In genomic region chr13:78657699-78658629, GRCh38 we compare ENCODE assay signal across 8 cellular contexts. TPM values are rescaled to one million over a fixed set of nuclear protein-coding genes. Genes with fewer than 3 reads are reported as not detected.
DNase-seq lines count a peak whose midpoint lies in the region; ATAC-seq and FAIRE-seq lines count a peak whose summit lies in the region.

No MANE protein-coding gene starts in this region.

- H3K27ac ChIP-seq in ACC112 (ENCODE audit: low read depth, low read length) (peak overlapping the region; percentile 69; the same call in 1 of the 2 replicates), esophagus (ENCODE audit: low read depth in 2 of 2, low read length in 1 of 2) (peak overlapping the region in 1 of 2 donors; percentile 67)

- H3K79me2 ChIP-seq in ACC112 (ENCODE audit: control insufficient read depth, insufficient read depth, low read length, unreplicated experiment): peaks cover 55% of the 10 kb centered on the region

- H2AFZ ChIP-seq in ACC112 (ENCODE audit: low read length, unreplicated experiment) (peak overlapping the region; percentile 92), neuron (ENCODE audit: low read depth, low read length) (peak overlapping the region; percentile 65)

- DNase-seq in GM18507 (ENCODE audit: extremely low spot score, insufficient read length, low read depth) (no peak), SK-N-DZ (ENCODE audit: low spot score) (peak; percentile 3), NCI-H128 (lab: John Stamatoyannopoulos, UW; ENCODE audit: unreplicated experiment) (no peak), SKM-1 treated with dmso at 0.1 percent for 144 hours (lab: John Stamatoyannopoulos, UW; ENCODE audit: unreplicated experiment) (no peak)

- H3K4me1 ChIP-seq in ACC112 (ENCODE audit: control insufficient read depth, insufficient read depth, low read length, unreplicated experiment) (peaks cover 8% of the 10 kb centered on the region), esophagus (ENCODE audit: control insufficient read depth in 2 of 2, insufficient read depth in 2 of 2, low read length in 1 of 2) (peaks cover 0 to 2% of the 10 kb centered on the region in 2 donors), neuron (ENCODE audit: insufficient read depth, low read length) (peaks cover 11% of the 10 kb centered on the region)

- no peaks in the 10 kb centered on the region for H3K36me3 ChIP-seq in ACC112 (ENCODE audit: insufficient read depth, low read length)
- no peaks in the 10 kb centered on the region for H3K36me3 ChIP-seq in esophagus (ENCODE audit: control insufficient read depth in 2 of 2, insufficient read depth in 2 of 2, low read length in 1 of 2)
- H3K36me3 ChIP-seq in neuron (ENCODE audit: insufficient read depth, low read length): peaks cover 3% of the 10 kb centered on the region

- FAIRE-seq in GM18507 (lab: Jason Lieb, UNC): peak; percentile 59

- H3K4me3 ChIP-seq in ACC112 (ENCODE audit: low read depth, low read length) (peak overlapping the region; percentile 98), esophagus (ENCODE audit: low read depth in 1 of 2, low read length in 2 of 2) (peak overlapping the region; percentile 91 to 95), neuron (ENCODE audit: low read length) (peak overlapping the region; percentile 64)

- no peaks in the 10 kb centered on the region for H3K9me3 ChIP-seq in esophagus (ENCODE audit: control insufficient read depth in 2 of 2, insufficient read depth in 1 of 2, low read depth in 1 of 2, low read length in 1 of 2)
- no peaks in the 10 kb centered on the region for H3K9me3 ChIP-seq in neuron (ENCODE audit: low read length)

- ATAC-seq in HG03159 (IDR thresholded peaks at IDR 0.05; ENCODE audit: unreplicated experiment): peak; percentile 25

- no peaks in the 10 kb centered on the region for H3K27me3 ChIP-seq in ACC112 (ENCODE audit: insufficient read depth, low read length)
- H3K27me3 ChIP-seq in esophagus (ENCODE audit: control insufficient read depth in 1 of 2, insufficient read depth in 2 of 2, low read length in 2 of 2): no peaks in the 10 kb centered on the region
- H3K27me3 ChIP-seq in neuron (ENCODE audit: insufficient read depth, low read length): no peaks in the 10 kb centered on the region

- 9% methylated on average over 12 of the region's 12 CpGs for WGBS in esophagus, 2 donors

RNA-seq across cellular contexts. Expression of gene OBI1, which starts 1.0 kb away (rescaled TPM):
- polyA plus RNA-seq in SK-N-DZ (2014; cell fraction: cytosol; rRNA removed): 13.4 and 17.1 TPM in 2 replicates
- 10.1 and 12.2 TPM in 2 replicates for polyA plus RNA-seq in SK-N-DZ (2014; cell fraction: nucleus; rRNA removed)
- 1 to 10 TPM; 1.2 to 3.3 TPM for polyA plus RNA-seq in esophagus

RNA-seq across cellular contexts. Expression of gene POU4F1, which starts 54.6 kb away (rescaled TPM):
- polyA plus RNA-seq in SK-N-DZ (2014; cell fraction: cytosol; rRNA removed): 0.02 and 0.18 TPM in 2 replicates
- polyA plus RNA-seq in SK-N-DZ (2014; cell fraction: nucleus; rRNA removed): 0.40 and 0.51 TPM in 2 replicates
- under 1 TPM; 0.04 TPM for polyA plus RNA-seq in esophagus
